2 cellular contexts compared by ENCODE assay signal in genomic region chr2:218999881-219000568, GRCh38.
TF ChIP-seq lines count a peak whose summit lies in the region.

No MANE protein-coding gene starts in this region.

TF ChIP-seq in HEK293, 187 proteins besides CTCF, POLR2A, EP300 and RAD21 (continued from another document):
- peak; percentile 92 for TF ChIP-seq KLF1 (tag by site-specific recombination; IDR thresholded peaks at IDR 0.05)
- 0 out of 2 replicates have a peak, but pooled peaks have one; percentile 26 for TF ChIP-seq ZNF335 (tag by site-specific recombination; conservative IDR thresholded peaks at IDR 0.05)
- peak; percentile 82 for TF ChIP-seq ZFHX2 (tag by site-specific recombination; conservative IDR thresholded peaks at IDR 0.05)

TF ChIP-seq in SK-N-SH, 30 proteins besides CTCF, POLR2A, EP300 and RAD21 (continued from another document):
- TF ChIP-seq REST (IDR thresholded peaks at IDR 0.05; ENCODE audit: low read depth, low read length): no peak
- peak; percentile 78 for TF ChIP-seq GATA2 (CRISPR knock-in tag; IDR thresholded peaks at IDR 0.05)
- TF ChIP-seq POLR2AphosphoS5 (IDR thresholded peaks at IDR 0.05; ENCODE audit: low read depth, low read length): no peak
- peak; percentile 96 for TF ChIP-seq CHD2 (IDR thresholded peaks at IDR 0.05; ENCODE audit: low read length, partially characterized antibody)
